In the genomic region with DNA sequence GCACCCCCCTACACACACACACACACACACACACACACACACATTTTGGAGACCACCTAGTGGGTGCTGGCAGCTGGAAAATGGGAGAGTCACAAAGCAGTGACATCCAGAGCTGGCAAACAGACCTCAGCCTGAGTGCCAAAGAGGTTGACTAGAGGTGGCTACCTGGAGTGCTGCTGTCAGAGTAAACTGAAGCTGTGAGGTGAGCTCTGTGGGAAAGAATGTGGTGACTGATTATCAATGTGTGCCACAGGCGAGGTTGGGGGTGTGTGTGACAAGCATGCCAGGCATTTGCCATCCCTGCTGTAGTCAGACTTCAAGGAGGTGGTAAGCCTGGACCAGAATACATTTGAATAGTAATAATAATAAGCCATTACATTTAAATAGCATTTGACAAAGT, we compare ENCODE assay signal across 19 cellular contexts.
DNase-seq lines count a peak whose midpoint lies in the region; ATAC-seq and TF ChIP-seq lines count a peak whose summit lies in the region.
"Had no signal": no experiment of that assay in that cellular context is flagged by ENCODE, and none has a peak within 500 bp of the region (broad histone marks: within the 10 kb centered on the region; RNA-seq: fewer than 3 reads in every experiment).

No MANE protein-coding gene starts in this region.

- H3K27me3 ChIP-seq in HCT116 (ENCODE audit: insufficient read depth, low read length) (no peaks in the 10 kb centered on the region), PC-3 (ENCODE audit: low read length) (no peaks in the 10 kb centered on the region), gastroesophageal sphincter (peaks cover 33% of the 10 kb centered on the region)
- H3K27me3 ChIP-seq: gastrocnemius medialis, ovary had no signal

- TF ChIP-seq CTCF in HCT116 (IDR thresholded peaks at IDR 0.05 in 2 of 3, conservative IDR thresholded peaks at IDR 0.05 in 1 of 3; ENCODE audit: borderline replicate concordance in 1 of 3, insufficient read depth in 1 of 3, low read depth in 2 of 3, low read length in 2 of 3) (no peak), PC-3 (conservative IDR thresholded peaks at IDR 0.05; ENCODE audit: low read depth, low read length) (no peak), gastroesophageal sphincter (IDR thresholded peaks at IDR 0.05) (no peak)

- H3K4me3 ChIP-seq in HCT116 (replicated peaks in 1 of 2; ENCODE audit: low read depth in 1 of 2, low read length in 2 of 2) (no peak overlapping the region), PC-3 (ENCODE audit: low read length) (no peak overlapping the region), gastroesophageal sphincter (no peak overlapping the region)
- H3K4me3 ChIP-seq: gastrocnemius medialis, GM23338, lower lobe of right lung, ovary had no signal

- peaks cover 0 to 15% of the 10 kb centered on the region in 2 experiments; a peak in 2 of 4 replicates for H3K4me1 ChIP-seq in HCT116 (ENCODE audit: control insufficient read depth in 1 of 2, insufficient read depth in 2 of 2, low read length in 2 of 2)
- peaks cover 10% of the 10 kb centered on the region; the same call in 1 of the 2 replicates for H3K4me1 ChIP-seq in PC-3 (ENCODE audit: insufficient read depth, low read length)
- H3K4me1 ChIP-seq in gastroesophageal sphincter = no peaks in the 10 kb centered on the region
- H3K4me1 ChIP-seq: lower lobe of right lung had no signal

- RAD21 ChIA-PET in HCT116 (lab: Charles Lee; ENCODE audit: low non-redundant PET in 1 of 2, low total read pairs in 2 of 2, uncharacterized antibody in 2 of 2, unreplicated experiment in 2 of 2) = no interaction called here

- WGBS in gastroesophageal sphincter (ENCODE audit: low coverage in 1 of 2), 2 donors = 43 to 50% methylated on average over 1 of the region's 1 CpG

- no TSS peak for BruUV-seq in HCT116 (replicated peaks; lab: Mats Ljungman, UMichigan)
- BruUV-seq in PC-3 (replicated peaks; lab: Mats Ljungman, UMichigan) = no TSS peak

- CTCF ChIA-PET in HCT116 (lab: Charles Lee) = interaction anchor here (1.4 kb wide), 1 partner anchor 28 kb away, joined by 4 read pairs; no protein-coding TSS in a partner anchor
- CTCF ChIA-PET in PC-3 (lab: Charles Lee) = interaction anchor here (1.1 kb wide), 1 partner anchor 27 kb away, joined by 4 read pairs; no protein-coding TSS in a partner anchor

- H3K9ac ChIP-seq in HCT116 (ENCODE audit: low read length) = no peak overlapping the region
- H3K9ac ChIP-seq in PC-3 (ENCODE audit: low read length) = no peak overlapping the region
- H3K9ac ChIP-seq: KMS-11 had no signal

- no peaks in the 10 kb centered on the region for H3F3A ChIP-seq in PC-3 (ENCODE audit: low read length, unreplicated experiment)

- POLR2A ChIA-PET in HCT116 (lab: Charles Lee) (no interaction called here), PC-3 (lab: Charles Lee; ENCODE audit: unreplicated experiment) (no interaction called here)

- H3K4me2 ChIP-seq in HCT116 (ENCODE audit: low read length) = no peak overlapping the region
- no peak overlapping the region for H3K4me2 ChIP-seq in PC-3 (ENCODE audit: low read length)
- H3K4me2 ChIP-seq: GM23338, KMS-11 had no signal

- no peaks in the 10 kb centered on the region for H3K9me2 ChIP-seq in HCT116 (ENCODE audit: insufficient read depth)
- H3K9me2 ChIP-seq in PC-3 (replicated peaks; ENCODE audit: low read length) = no peaks in the 10 kb centered on the region

- no peak for TF ChIP-seq RAD21 in HCT116 (IDR thresholded peaks at IDR 0.05; ENCODE audit: low read depth)

- H3K79me2 ChIP-seq in HCT116 (ENCODE audit: insufficient read depth, low read length) = no peaks in the 10 kb centered on the region
- no peaks in the 10 kb centered on the region for H3K79me2 ChIP-seq in PC-3 (ENCODE audit: low read length)

- no peak for TF ChIP-seq POLR2A in HCT116 (IDR thresholded peaks at IDR 0.05; ENCODE audit: borderline replicate concordance, extremely low read depth, insufficient read depth, insufficient read length)
- TF ChIP-seq POLR2A in gastroesophageal sphincter (IDR thresholded peaks at IDR 0.05) = no peak

- ATAC-seq in HCT116 = peak; percentile 53; the same call in 1 of the 2 replicates
- peak; percentile 43; the same call in 1 of the 2 replicates for ATAC-seq in PC-3
- no peak for ATAC-seq in gastroesophageal sphincter
- no peak for ATAC-seq in HG02870 (IDR thresholded peaks at IDR 0.05; ENCODE audit: unreplicated experiment)
- no peak for ATAC-seq in GM21576 (IDR thresholded peaks at IDR 0.05; ENCODE audit: unreplicated experiment)
- ATAC-seq: gastrocnemius medialis, GM23338, lower lobe of right lung, Panc1 had no signal

- no peak overlapping the region for H3K27ac ChIP-seq in HCT116 (ENCODE audit: low read depth, low read length)
- no peak overlapping the region for H3K27ac ChIP-seq in PC-3 (ENCODE audit: low read length)
- no peak overlapping the region for H3K27ac ChIP-seq in gastroesophageal sphincter
- H3K27ac ChIP-seq: gastrocnemius medialis, KMS-11, lower lobe of right lung, ovary had no signal

- intact Hi-C loops in HCT116 (cut with micrococcal nuclease) = no loop called here
- intact Hi-C loops in PC-3 (cut with micrococcal nuclease) = no loop called here

- DNase-seq in COR-L47 (lab: John Stamatoyannopoulos, UW) (peak; percentile 61), HCT116 (ENCODE audit: low read depth, low spot score) (no peak), PC-3 (peak; percentile 68), kidney tubule cell (ENCODE audit: low spot score) (peak; percentile 89)
- DNase-seq: activated CD4-positive, alpha-beta T cell treated with anti-CD3 and anti-CD28 coated beads, Interleukin-2, amount 50 U/mL, for 1 hour; AML-193; cortex of kidney; gastrocnemius medialis; GF-D8; lower lobe of right lung; NCI-H1694; ovary; stimulated activated CD4-positive, alpha-beta T cell treated with anti-CD3 and anti-CD28 coated beads, Interleukin-4, amount 100 ng/mL, for 24 hours had no signal

- no peaks in the 10 kb centered on the region for H4K20me1 ChIP-seq in HCT116 (ENCODE audit: insufficient read depth)
- no peaks in the 10 kb centered on the region for H4K20me1 ChIP-seq in PC-3 (ENCODE audit: low read length)

- no peaks in the 10 kb centered on the region for H3K9me3 ChIP-seq in HCT116 (ENCODE audit: control insufficient read depth in 1 of 2, insufficient read depth in 1 of 2, low read depth in 1 of 2, low read length in 2 of 2)
- 0 out of 2 replicates have a peak, but pooled peaks cover 3% of the 10 kb centered on the region for H3K9me3 ChIP-seq in PC-3 (ENCODE audit: low read length)
- peaks cover 0 to 5% (median 0%) of the 10 kb centered on the region in 3 donors for H3K9me3 ChIP-seq in gastroesophageal sphincter
- H3K9me3 ChIP-seq: gastrocnemius medialis, ovary had no signal

- TF ChIP-seq EP300 in gastroesophageal sphincter (IDR thresholded peaks at IDR 0.05) = no peak

- H2AFZ ChIP-seq in HCT116 (ENCODE audit: low read depth, low read length, poor library complexity, severe bottlenecking) = no peak overlapping the region
- no peak overlapping the region for H2AFZ ChIP-seq in PC-3 (ENCODE audit: low read length)
- H2AFZ ChIP-seq: GM23338 had no signal

- H3K36me3 ChIP-seq in HCT116 (ENCODE audit: control insufficient read depth in 1 of 2, insufficient read depth in 2 of 2, low read length in 2 of 2) (no peaks in the 10 kb centered on the region), PC-3 (ENCODE audit: low read depth, low read length) (no peaks in the 10 kb centered on the region), gastroesophageal sphincter (no peaks in the 10 kb centered on the region)
- H3K36me3 ChIP-seq: gastrocnemius medialis, lower lobe of right lung, ovary had no signal

TF ChIP-seq in HCT116, 20 proteins besides CTCF, POLR2A, EP300 and RAD21:
- TF ChIP-seq EZH2 (IDR thresholded peaks at IDR 0.05) (no peak), CEBPB (IDR thresholded peaks at IDR 0.05; ENCODE audit: low read depth) (no peak), ZFX (IDR thresholded peaks at IDR 0.05) (no peak), SRF (IDR thresholded peaks at IDR 0.05; ENCODE audit: low read depth) (no peak), SIN3A (IDR thresholded peaks at IDR 0.05; ENCODE audit: low read depth) (no peak), JUND (IDR thresholded peaks at IDR 0.05) (no peak), CBX3 (IDR thresholded peaks at IDR 0.05; ENCODE audit: low read depth) (no peak), SP1 (IDR thresholded peaks at IDR 0.05; ENCODE audit: low read depth) (no peak), POLR2AphosphoS5 (IDR thresholded peaks at IDR 0.05; ENCODE audit: low read depth, low read length) (no peak), YY1 (IDR thresholded peaks at IDR 0.05; ENCODE audit: extremely low read depth, insufficient replicate concordance, low read depth, low read length) (no peak)
- TF ChIP-seq, protein P1, sequence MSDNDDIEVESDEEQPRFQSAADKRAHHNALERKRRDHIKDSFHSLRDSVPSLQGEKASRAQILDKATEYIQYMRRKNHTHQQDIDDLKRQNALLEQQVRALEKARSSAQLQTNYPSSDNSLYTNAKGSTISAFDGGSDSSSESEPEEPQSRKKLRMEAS (IDR thresholded peaks at IDR 0.05) = no peak

Comparison
In these comparisons a context has a peak if more than half of its experiments do, and no peak if none do; other contexts are left out.
1. ATAC-seq: peak in HCT116 (single experiment) and PC-3 (single experiment); none in gastroesophageal sphincter (single experiment), HG02870 (single experiment) and GM21576 (single experiment).